ENCODE assay signal across 24 cellular contexts in genomic region chr4:83191026-83191425, GRCh38.
DNase-seq lines count a peak whose midpoint lies in the region; FAIRE-seq and TF ChIP-seq lines count a peak whose summit lies in the region.
"Had no signal": no experiment of that assay in that cellular context is flagged by ENCODE, and none has a peak within 500 bp of the region (broad histone marks: within the 10 kb centered on the region; RNA-seq: fewer than 3 reads in every experiment).

No MANE protein-coding gene starts in this region.

- TF ChIP-seq POLR2A in GM12891 (IDR thresholded peaks at IDR 0.05; ENCODE audit: low read depth, low read length): no peak

- FAIRE-seq in GM12891 (lab: Jason Lieb, UNC) (peak; percentile 51), RCC 7860 (lab: Jason Lieb, UNC) (peak; percentile 84)

- H3K4me3 Mint-ChIP-seq in type B pancreatic cell: peak overlapping the region; percentile 67
- H3K4me3 Mint-ChIP-seq: B cell; CD8-positive, alpha-beta memory T cell had no signal

- TF ChIP-seq CTCF in type B pancreatic cell (conservative IDR thresholded peaks at IDR 0.05): no peak

- H3K4me1 Mint-ChIP-seq in type B pancreatic cell (ENCODE audit: unreplicated experiment): peaks cover 17% of the 10 kb centered on the region

- H3K9me3 Mint-ChIP-seq in type B pancreatic cell: peaks cover 15% of the 10 kb centered on the region
- H3K9me3 Mint-ChIP-seq: CD8-positive, alpha-beta memory T cell had no signal

- peak overlapping the region; percentile 86 for H3K27ac Mint-ChIP-seq in type B pancreatic cell
- H3K27ac Mint-ChIP-seq: B cell had no signal

- H3K36me3 Mint-ChIP-seq in type B pancreatic cell: no peaks in the 10 kb centered on the region

- no peaks in the 10 kb centered on the region for H3K27me3 Mint-ChIP-seq in type B pancreatic cell
- H3K27me3 Mint-ChIP-seq: B cell had no signal

- no peak for DNase-seq in GM12891 (ENCODE audit: insufficient read length, low spot score)
- DNase-seq in RCC 7860 (ENCODE audit: low spot score): peak; percentile 60
- DNase-seq in kidney glomerular epithelial cell (lab: John Stamatoyannopoulos, UW): peak; percentile 18
- DNase-seq in type B pancreatic cell (ENCODE audit: extremely low spot score, unreplicated experiment): no peak
- DNase-seq in T-helper 1 cell: no peak
- DNase-seq in D341Med (ENCODE audit: low spot score): no peak
- no peak for DNase-seq in activated naive CD4-positive, alpha-beta T cell (lab: John Stamatoyannopoulos, UW)
- DNase-seq: Calu3; CD8-positive, alpha-beta memory T cell; DMS153; DND-41; GOT3; KG1; NCI-H1092; NCI-H1417 treated with DMSO at 0.1 percent for 48 hours; NCI-H187; NCI-H2081 treated with DMSO at 0.1 percent for 48 hours; NCI-H2171; NCI-H226; NCI-H510A; NCI-H69; SK-N-SH; SW 1271 had no signal

TF ChIP-seq in GM12891, 5 proteins besides CTCF, POLR2A, EP300 and RAD21:
- no peak for TF ChIP-seq PAX5 (IDR thresholded peaks at IDR 0.05; ENCODE audit: insufficient read depth, low read length, severe bottlenecking)
- TF ChIP-seq TAF1 (IDR thresholded peaks at IDR 0.05; ENCODE audit: low read depth, low read length): no peak
- TF ChIP-seq POU2F2 (IDR thresholded peaks at IDR 0.05; ENCODE audit: low read depth, low read length): no peak
- no peak for TF ChIP-seq SPI1 (IDR thresholded peaks at IDR 0.05; ENCODE audit: low read depth, low read length)
- no peak for TF ChIP-seq POLR2AphosphoS5 (IDR thresholded peaks at IDR 0.05; ENCODE audit: low read depth, low read length)

Comparison
In these comparisons a context has a peak if more than half of its experiments do, and no peak if none do; other contexts are left out.
1. DNase-seq: peak in RCC 7860 (single experiment) and kidney glomerular epithelial cell (single experiment); none in GM12891 (single experiment), type B pancreatic cell (single experiment), T-helper 1 cell (0 of 5), D341Med (single experiment) and activated naive CD4-positive, alpha-beta T cell (0 of 4).